ENCODE assay signal across 8 cellular contexts in the genomic region with DNA sequence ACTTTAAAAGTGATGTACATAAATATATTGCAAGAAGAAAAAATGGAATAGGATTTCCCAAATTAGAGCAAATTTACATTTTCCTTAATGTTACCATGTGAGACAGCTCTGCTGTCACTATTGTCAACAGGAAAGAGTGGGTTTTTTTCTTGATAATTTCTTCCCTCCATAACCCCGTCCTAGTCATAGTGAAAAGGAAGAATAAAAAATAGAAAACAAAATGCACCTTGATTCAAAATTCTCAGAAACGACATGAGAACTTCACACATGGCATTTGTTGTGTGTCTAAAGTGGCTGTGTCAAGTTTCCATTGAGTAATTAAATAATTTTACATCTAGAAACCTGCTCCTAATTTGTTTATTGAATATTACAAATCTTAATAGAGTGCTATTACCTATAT.
"Had no signal": no experiment of that assay in that cellular context is flagged by ENCODE, and none has a peak within 500 bp of the region (broad histone marks: within the 10 kb centered on the region; RNA-seq: fewer than 3 reads in every experiment).

No MANE protein-coding gene starts in this region.

- DNase-seq: IMR-90, KBM-7, KG1 had no signal

- H3K4me3 ChIP-seq: K562 had no signal

- FAIRE-seq: HepG2, HTR-8/SVneo, K562 had no signal

- H3K4me2 ChIP-seq: KMS-11 had no signal

- H3K27ac ChIP-seq: HL-60, KMS-11 had no signal

- ATAC-seq: HepG2, K562 had no signal

- H3K9ac ChIP-seq: KMS-11 had no signal
